Comparison of ENCODE assay signal across 8 cellular contexts in genomic region chr11:60841797-60842687, GRCh38. TPM values are rescaled to one million over a fixed set of nuclear protein-coding genes. Genes with fewer than 3 reads are reported as not detected.
DNase-seq lines count a peak whose midpoint lies in the region; ATAC-seq and TF ChIP-seq lines count a peak whose summit lies in the region.

A gene with protein sequence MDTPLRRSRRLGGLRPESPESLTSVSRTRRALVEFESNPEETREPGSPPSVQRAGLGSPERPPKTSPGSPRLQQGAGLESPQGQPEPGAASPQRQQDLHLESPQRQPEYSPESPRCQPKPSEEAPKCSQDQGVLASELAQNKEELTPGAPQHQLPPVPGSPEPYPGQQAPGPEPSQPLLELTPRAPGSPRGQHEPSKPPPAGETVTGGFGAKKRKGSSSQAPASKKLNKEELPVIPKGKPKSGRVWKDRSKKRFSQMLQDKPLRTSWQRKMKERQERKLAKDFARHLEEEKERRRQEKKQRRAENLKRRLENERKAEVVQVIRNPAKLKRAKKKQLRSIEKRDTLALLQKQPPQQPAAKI (plus strand): TSS chr11:60842113. CDS start chr11:60842125, 12 bp downstream.

- H3K9me3 ChIP-seq in DND-41 (ENCODE audit: insufficient read depth, low read length, severe bottlenecking) (no peaks in the 10 kb centered on the region), KOPT-K1 (ENCODE audit: insufficient read depth, low read length, poor library complexity, severe bottlenecking) (no peaks in the 10 kb centered on the region), fibroblast of lung (ENCODE audit: control insufficient read depth, insufficient read depth, low read depth, low read length) (no peaks in the 10 kb centered on the region)

- DNase-seq in DND-41 (peak; percentile 98), RPMI8226 (peak; percentile 96), fibroblast of lung (ENCODE audit: low read depth in 2 of 2) (peak; percentile 89 to 97), naive B cell (peak; percentile 97)
- peak; percentile 100 for DNase-seq in stimulated activated effector memory CD8-positive, alpha-beta T cell treated with anti-CD3 and anti-CD28 coated beads, Interleukin-12 subunit alpha, Interleukin-12 subunit beta, amount 100 ng/mL, for 72 hours (ENCODE audit: low spot score in 2 of 2)

- H3K27ac ChIP-seq in DND-41 (ENCODE audit: low read length), result peak within 1 kb of the TSS; percentile 84
- H3K27ac ChIP-seq in KOPT-K1 (ENCODE audit: low read depth, low read length, poor library complexity, severe bottlenecking), result peak within 1 kb of the TSS; percentile 77
- H3K27ac ChIP-seq in fibroblast of lung (ENCODE audit: insufficient read depth, low read length), result peak within 1 kb of the TSS; percentile 83

- H2AFZ ChIP-seq in DND-41 (ENCODE audit: low read depth, low read length), result peak within 1 kb of the TSS; percentile 91
- peak within 1 kb of the TSS; percentile 52 for H2AFZ ChIP-seq in fibroblast of lung (ENCODE audit: low read length)

- H3K27me3 ChIP-seq in DND-41 (ENCODE audit: insufficient read depth, low read length, poor library complexity), result no peaks in the 10 kb centered on the region
- no peaks in the 10 kb centered on the region for H3K27me3 ChIP-seq in fibroblast of lung (ENCODE audit: control insufficient read depth, insufficient read depth, low read length)

- peaks cover 33% of the 10 kb centered on the region for H3K4me1 Mint-ChIP-seq in activated T-helper 17 cell treated with anti-CD3 and anti-CD28 coated beads, Interleukin-2, amount 50 U/mL, for 72 hours
- peaks cover 46 to 49% (median 46%) of the 10 kb centered on the region in 3 donors for H3K4me1 Mint-ChIP-seq in naive B cell
- peaks cover 55% of the 10 kb centered on the region for H3K4me1 Mint-ChIP-seq in stimulated activated effector memory CD8-positive, alpha-beta T cell treated with anti-CD3 and anti-CD28 coated beads, Interleukin-12 subunit alpha, Interleukin-12 subunit beta, amount 100 ng/mL, for 72 hours

- peak within 1 kb of the TSS; percentile 95 for H3K27ac Mint-ChIP-seq in activated T-helper 17 cell treated with anti-CD3 and anti-CD28 coated beads, Interleukin-2, amount 50 U/mL, for 72 hours
- H3K27ac Mint-ChIP-seq in naive B cell, result peak within 1 kb of the TSS; percentile 82 to 98 (median 92)
- H3K27ac Mint-ChIP-seq in stimulated activated effector memory CD8-positive, alpha-beta T cell treated with anti-CD3 and anti-CD28 coated beads, Interleukin-12 subunit alpha, Interleukin-12 subunit beta, amount 100 ng/mL, for 72 hours, result peak within 1 kb of the TSS; percentile 93

- H3K9ac ChIP-seq in DND-41 (ENCODE audit: low read depth, low read length), result peak within 1 kb of the TSS; percentile 75
- peak within 1 kb of the TSS; percentile 83 for H3K9ac ChIP-seq in fibroblast of lung (ENCODE audit: insufficient read depth, low read length)

- H3K9me3 Mint-ChIP-seq in activated T-helper 17 cell treated with anti-CD3 and anti-CD28 coated beads, Interleukin-2, amount 50 U/mL, for 72 hours, result peaks cover 4% of the 10 kb centered on the region
- no peaks in the 10 kb centered on the region for H3K9me3 Mint-ChIP-seq in naive B cell
- no peaks in the 10 kb centered on the region for H3K9me3 Mint-ChIP-seq in stimulated activated effector memory CD8-positive, alpha-beta T cell treated with anti-CD3 and anti-CD28 coated beads, Interleukin-12 subunit alpha, Interleukin-12 subunit beta, amount 100 ng/mL, for 72 hours

- H3K4me2 ChIP-seq in DND-41 (ENCODE audit: insufficient read depth, low read length), result peak within 1 kb of the TSS; percentile 96
- peak within 1 kb of the TSS; percentile 87 for H3K4me2 ChIP-seq in fibroblast of lung (ENCODE audit: extremely low read depth, insufficient read depth, low read length)

- H3K4me3 ChIP-seq in DND-41 (ENCODE audit: low read depth in 1 of 2, low read length in 2 of 2) (peak within 1 kb of the TSS; percentile 90 to 98), fibroblast of lung (replicated peaks in 1 of 4; ENCODE audit: control extremely low read depth in 1 of 4, insufficient read depth in 1 of 4, low read depth in 3 of 4, low read length in 4 of 4) (peak within 1 kb of the TSS; percentile 72 to 96 (median 82))

- H3K36me3 ChIP-seq in DND-41 (ENCODE audit: insufficient read depth, low read length), result peaks cover 14% of the 10 kb centered on the region
- H3K36me3 ChIP-seq in KOPT-K1 (ENCODE audit: insufficient read depth, low read length), result peaks cover 23% of the 10 kb centered on the region
- H3K36me3 ChIP-seq in fibroblast of lung (ENCODE audit: control insufficient read depth, insufficient read depth, low read length), result no peaks in the 10 kb centered on the region

- peaks cover 45% of the 10 kb centered on the region for H3K4me1 ChIP-seq in DND-41 (ENCODE audit: insufficient read depth, low read length)
- peaks cover 18% of the 10 kb centered on the region for H3K4me1 ChIP-seq in fibroblast of lung (ENCODE audit: control insufficient read depth, extremely low read depth, insufficient read depth, low read length)

- peaks cover 54% of the 10 kb centered on the region for H3K36me3 Mint-ChIP-seq in activated T-helper 17 cell treated with anti-CD3 and anti-CD28 coated beads, Interleukin-2, amount 50 U/mL, for 72 hours (ENCODE audit: low read depth)
- H3K36me3 Mint-ChIP-seq in naive B cell, result no peaks in the 10 kb centered on the region
- H3K36me3 Mint-ChIP-seq in stimulated activated effector memory CD8-positive, alpha-beta T cell treated with anti-CD3 and anti-CD28 coated beads, Interleukin-12 subunit alpha, Interleukin-12 subunit beta, amount 100 ng/mL, for 72 hours, result peaks cover 45% of the 10 kb centered on the region

- H3K27me3 Mint-ChIP-seq in activated T-helper 17 cell treated with anti-CD3 and anti-CD28 coated beads, Interleukin-2, amount 50 U/mL, for 72 hours, result no peaks in the 10 kb centered on the region
- no peaks in the 10 kb centered on the region for H3K27me3 Mint-ChIP-seq in naive B cell

- no peak for TF ChIP-seq CTCF in DND-41 (IDR thresholded peaks at IDR 0.05; ENCODE audit: borderline replicate concordance, extremely low read depth, low read length, poor library complexity, severe bottlenecking)
- no peak for TF ChIP-seq CTCF in fibroblast of lung (conservative IDR thresholded peaks at IDR 0.05 in 1 of 2, IDR thresholded peaks at IDR 0.05 in 1 of 2; ENCODE audit: low read depth in 1 of 2, low read length in 2 of 2)

- peak; percentile 84 for ATAC-seq in DND-41 (ENCODE audit: insufficient read depth, low read depth)
- ATAC-seq in GM21786 (IDR thresholded peaks at IDR 0.05; ENCODE audit: unreplicated experiment), result peak; percentile 68
- peak; percentile 95 for ATAC-seq in activated T-helper 17 cell treated with anti-CD3 and anti-CD28 coated beads, Interleukin-2, amount 50 U/mL, for 72 hours (replicated peaks)
- peak; percentile 94 to 98 for ATAC-seq in naive B cell (ENCODE audit: low read depth in 2 of 2)
- peak; percentile 95 for ATAC-seq in stimulated activated effector memory CD8-positive, alpha-beta T cell treated with anti-CD3 and anti-CD28 coated beads, Interleukin-12 subunit alpha, Interleukin-12 subunit beta, amount 100 ng/mL, for 72 hours

- H3K79me2 ChIP-seq in DND-41 (ENCODE audit: insufficient read depth, low read length) (peaks cover 50% of the 10 kb centered on the region), fibroblast of lung (ENCODE audit: control insufficient read depth, insufficient read depth, low read length) (peaks cover 40% of the 10 kb centered on the region)

- peak within 1 kb of the TSS; percentile 94 for H3K4me3 Mint-ChIP-seq in activated T-helper 17 cell treated with anti-CD3 and anti-CD28 coated beads, Interleukin-2, amount 50 U/mL, for 72 hours
- H3K4me3 Mint-ChIP-seq in naive B cell, result peak within 1 kb of the TSS; percentile 78 to 97 (median 94)
- H3K4me3 Mint-ChIP-seq in stimulated activated effector memory CD8-positive, alpha-beta T cell treated with anti-CD3 and anti-CD28 coated beads, Interleukin-12 subunit alpha, Interleukin-12 subunit beta, amount 100 ng/mL, for 72 hours, result peak within 1 kb of the TSS; percentile 93

- H4K20me1 ChIP-seq in DND-41 (ENCODE audit: insufficient read depth, low read length), result peaks cover 25% of the 10 kb centered on the region
- H4K20me1 ChIP-seq in fibroblast of lung (ENCODE audit: control insufficient read depth, extremely low read depth, insufficient read depth, low read length), result no peaks in the 10 kb centered on the region

RNA-seq across cellular contexts. Expression of the gene that starts here (rescaled TPM):
- 10 to 100 TPM; 25.9 to 85.7 TPM for total RNA-seq in activated T-helper 17 cell treated with anti-CD3 and anti-CD28 coated beads, Interleukin-2, amount 50 U/mL, for 72 hours
- 7.2 and 7.4 TPM in 2 replicates for total RNA-seq in fibroblast of lung
- polyA plus RNA-seq in fibroblast of lung (14.9 and 29.4 TPM in 2 replicates), naive B cell (ENCODE audit: low read depth in 6 of 6) (10 to 100 TPM; 12.9 to 23.7 (median 14.7) TPM)
- 24.3 and 48.7 TPM in 2 replicates for polyA plus RNA-seq in fibroblast of lung (2012)
- 14.6 and 35.1 TPM in 2 replicates for polyA minus RNA-seq in fibroblast of lung (ENCODE audit: low replicate concordance)

Comparison
In these comparisons a context has a peak if more than half of its experiments do, and no peak if none do; other contexts are left out.
1. Peak in every context shown above with its lines: DNase-seq, ATAC-seq, H3K4me3 ChIP-seq and H3K27ac ChIP-seq.